1 cellular context compared by ENCODE assay signal in the genomic region with DNA sequence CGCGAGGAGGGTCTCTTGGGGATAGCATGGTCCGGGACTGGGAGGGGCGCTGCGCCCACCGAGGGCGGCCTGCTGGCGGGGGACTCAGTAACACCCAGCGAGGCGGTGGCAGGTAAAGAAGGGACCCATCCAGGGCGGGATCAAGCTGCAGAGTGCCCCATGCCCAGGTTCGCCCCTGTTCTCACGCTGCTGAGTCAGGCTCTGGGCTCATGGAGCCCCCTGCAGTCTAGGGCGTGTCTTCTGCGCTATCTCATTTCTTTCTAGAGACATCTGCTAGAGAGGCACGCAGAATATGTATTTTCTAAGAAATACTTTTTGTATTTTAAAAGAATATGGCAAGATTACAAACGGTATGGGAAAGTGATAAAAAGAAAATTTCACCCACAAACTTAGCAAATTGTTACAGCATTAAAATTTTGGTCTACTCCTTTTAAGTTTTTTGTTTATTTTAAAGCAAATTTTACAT.
TF ChIP-seq lines count a peak whose summit lies in the region.

No MANE protein-coding gene starts in this region.

TF ChIP-seq in HEK293, 187 proteins besides CTCF, POLR2A, EP300 and RAD21 (continued from another document and continues in another):
- TF ChIP-seq, protein P1, sequence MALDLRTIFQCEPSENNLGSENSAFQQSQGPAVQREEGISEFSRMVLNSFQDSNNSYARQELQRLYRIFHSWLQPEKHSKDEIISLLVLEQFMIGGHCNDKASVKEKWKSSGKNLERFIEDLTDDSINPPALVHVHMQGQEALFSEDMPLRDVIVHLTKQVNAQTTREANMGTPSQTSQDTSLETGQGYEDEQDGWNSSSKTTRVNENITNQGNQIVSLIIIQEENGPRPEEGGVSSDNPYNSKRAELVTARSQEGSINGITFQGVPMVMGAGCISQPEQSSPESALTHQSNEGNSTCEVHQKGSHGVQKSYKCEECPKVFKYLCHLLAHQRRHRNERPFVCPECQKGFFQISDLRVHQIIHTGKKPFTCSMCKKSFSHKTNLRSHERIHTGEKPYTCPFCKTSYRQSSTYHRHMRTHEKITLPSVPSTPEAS (tag by site-specific recombination; IDR thresholded peaks at IDR 0.05): no peak
- TF ChIP-seq ZNF510 (tag by site-specific recombination; IDR thresholded peaks at IDR 0.05; ENCODE audit: insufficient replicate concordance) (no peak), ZNF561 (tag by site-specific recombination; IDR thresholded peaks at IDR 0.05; ENCODE audit: borderline replicate concordance) (no peak), ZBTB20 (tag by site-specific recombination; IDR thresholded peaks at IDR 0.05) (peak; percentile 29; the same call in 1 of the 2 replicates), ZFP37 (tag by site-specific recombination; IDR thresholded peaks at IDR 0.05) (0 out of 2 replicates have a peak, but pooled peaks have one; percentile 8), ZNF777 (tag by site-specific recombination; IDR thresholded peaks at IDR 0.05; ENCODE audit: borderline replicate concordance) (no peak), YY2 (tag by site-specific recombination; IDR thresholded peaks at IDR 0.05) (no peak), ZNF747 (tag by site-specific recombination; IDR thresholded peaks at IDR 0.05) (no peak), ZNF292 (tag by site-specific recombination; IDR thresholded peaks at IDR 0.05; ENCODE audit: borderline replicate concordance, low read depth) (no peak), SCRT2 (tag by site-specific recombination; IDR thresholded peaks at IDR 0.05) (no peak), GLI4 (tag by site-specific recombination; IDR thresholded peaks at IDR 0.05) (no peak), ZNF221 (tag by site-specific recombination; IDR thresholded peaks at IDR 0.05; ENCODE audit: borderline replicate concordance) (no peak), ZNF37A (tag by site-specific recombination; IDR thresholded peaks at IDR 0.05) (no peak), GLIS1 (tag by site-specific recombination; IDR thresholded peaks at IDR 0.05) (peak; percentile 66), ZNF48 (tag by site-specific recombination; IDR thresholded peaks at IDR 0.05) (no peak), KLF10 (tag by site-specific recombination; IDR thresholded peaks at IDR 0.05) (no peak), ZNF274 (IDR thresholded peaks at IDR 0.05; ENCODE audit: low read length) (no peak), ZNF274 (tag by site-specific recombination; IDR thresholded peaks at IDR 0.05; ENCODE audit: borderline replicate concordance) (no peak), ZNF112 (tag by site-specific recombination; IDR thresholded peaks at IDR 0.05) (no peak), ZBTB1 (tag by site-specific recombination; IDR thresholded peaks at IDR 0.05) (no peak), ZBTB8A (tag by site-specific recombination; IDR thresholded peaks at IDR 0.05) (peak; percentile 96), OVOL3 (tag by site-specific recombination; IDR thresholded peaks at IDR 0.05) (no peak), GLIS2 (tag by site-specific recombination; IDR thresholded peaks at IDR 0.05) (peak; percentile 85), ZNF776 (tag by site-specific recombination; IDR thresholded peaks at IDR 0.05; ENCODE audit: borderline replicate concordance) (no peak), ZIC2 (tag by site-specific recombination; IDR thresholded peaks at IDR 0.05) (0 out of 2 replicates have a peak, but pooled peaks have one; percentile 24), ZNF658 (tag by site-specific recombination; IDR thresholded peaks at IDR 0.05) (no peak), ZNF707 (tag by site-specific recombination; IDR thresholded peaks at IDR 0.05) (no peak), HOXD13 (CRISPR knock-in tag; IDR thresholded peaks at IDR 0.05; ENCODE audit: borderline replicate concordance) (no peak), ZNF341 (tag by site-specific recombination; IDR thresholded peaks at IDR 0.05; ENCODE audit: low read depth) (peak; percentile 58; the same call in 1 of the 2 replicates), ZBTB17 (tag by site-specific recombination; IDR thresholded peaks at IDR 0.05) (peak; percentile 61), ZNF311 (tag by site-specific recombination; IDR thresholded peaks at IDR 0.05; ENCODE audit: borderline replicate concordance) (no peak), SP7 (tag by site-specific recombination; IDR thresholded peaks at IDR 0.05) (peak; percentile 22; the same call in 1 of the 2 replicates), ZNF768 (tag by site-specific recombination; IDR thresholded peaks at IDR 0.05) (no peak), BCL11B (tag by site-specific recombination; IDR thresholded peaks at IDR 0.05; ENCODE audit: low read depth) (no peak), ZNF174 (tag by site-specific recombination; IDR thresholded peaks at IDR 0.05) (no peak), TCF7L2 (IDR thresholded peaks at IDR 0.05; ENCODE audit: borderline replicate concordance, low read depth, low read length) (no peak), ZNF214 (tag by site-specific recombination; IDR thresholded peaks at IDR 0.05; ENCODE audit: borderline replicate concordance) (no peak), ZNF335 (tag by site-specific recombination; conservative IDR thresholded peaks at IDR 0.05) (no peak), ZNF76 (tag by site-specific recombination; IDR thresholded peaks at IDR 0.05; ENCODE audit: borderline replicate concordance, low read depth) (no peak)
- TF ChIP-seq, protein P2, sequence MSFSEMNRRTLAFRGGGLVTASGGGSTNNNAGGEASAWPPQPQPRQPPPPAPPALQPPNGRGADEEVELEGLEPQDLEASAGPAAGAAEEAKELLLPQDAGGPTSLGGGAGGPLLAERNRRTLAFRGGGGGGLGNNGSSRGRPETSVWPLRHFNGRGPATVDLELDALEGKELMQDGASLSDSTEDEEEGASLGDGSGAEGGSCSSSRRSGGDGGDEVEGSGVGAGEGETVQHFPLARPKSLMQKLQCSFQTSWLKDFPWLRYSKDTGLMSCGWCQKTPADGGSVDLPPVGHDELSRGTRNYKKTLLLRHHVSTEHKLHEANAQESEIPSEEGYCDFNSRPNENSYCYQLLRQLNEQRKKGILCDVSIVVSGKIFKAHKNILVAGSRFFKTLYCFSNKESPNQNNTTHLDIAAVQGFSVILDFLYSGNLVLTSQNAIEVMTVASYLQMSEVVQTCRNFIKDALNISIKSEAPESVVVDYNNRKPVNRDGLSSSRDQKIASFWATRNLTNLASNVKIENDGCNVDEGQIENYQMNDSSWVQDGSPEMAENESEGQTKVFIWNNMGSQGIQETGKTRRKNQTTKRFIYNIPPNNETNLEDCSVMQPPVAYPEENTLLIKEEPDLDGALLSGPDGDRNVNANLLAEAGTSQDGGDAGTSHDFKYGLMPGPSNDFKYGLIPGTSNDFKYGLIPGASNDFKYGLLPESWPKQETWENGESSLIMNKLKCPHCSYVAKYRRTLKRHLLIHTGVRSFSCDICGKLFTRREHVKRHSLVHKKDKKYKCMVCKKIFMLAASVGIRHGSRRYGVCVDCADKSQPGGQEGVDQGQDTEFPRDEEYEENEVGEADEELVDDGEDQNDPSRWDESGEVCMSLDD (tag by site-specific recombination; IDR thresholded peaks at IDR 0.05): peak; percentile 43; the same call in 1 of the 2 replicates
- TF ChIP-seq, protein P3, sequence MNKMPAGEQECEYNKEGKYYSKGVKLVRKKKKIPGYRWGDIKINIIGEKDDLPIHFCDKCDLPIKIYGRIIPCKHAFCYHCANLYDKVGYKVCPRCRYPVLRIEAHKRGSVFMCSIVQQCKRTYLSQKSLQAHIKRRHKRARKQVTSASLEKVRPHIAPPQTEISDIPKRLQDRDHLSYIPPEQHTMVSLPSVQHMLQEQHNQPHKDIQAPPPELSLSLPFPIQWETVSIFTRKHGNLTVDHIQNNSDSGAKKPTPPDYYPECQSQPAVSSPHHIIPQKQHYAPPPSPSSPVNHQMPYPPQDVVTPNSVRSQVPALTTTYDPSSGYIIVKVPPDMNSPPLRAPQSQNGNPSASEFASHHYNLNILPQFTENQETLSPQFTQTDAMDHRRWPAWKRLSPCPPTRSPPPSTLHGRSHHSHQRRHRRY (tag by site-specific recombination; IDR thresholded peaks at IDR 0.05): no peak
- TF ChIP-seq, protein P4, sequence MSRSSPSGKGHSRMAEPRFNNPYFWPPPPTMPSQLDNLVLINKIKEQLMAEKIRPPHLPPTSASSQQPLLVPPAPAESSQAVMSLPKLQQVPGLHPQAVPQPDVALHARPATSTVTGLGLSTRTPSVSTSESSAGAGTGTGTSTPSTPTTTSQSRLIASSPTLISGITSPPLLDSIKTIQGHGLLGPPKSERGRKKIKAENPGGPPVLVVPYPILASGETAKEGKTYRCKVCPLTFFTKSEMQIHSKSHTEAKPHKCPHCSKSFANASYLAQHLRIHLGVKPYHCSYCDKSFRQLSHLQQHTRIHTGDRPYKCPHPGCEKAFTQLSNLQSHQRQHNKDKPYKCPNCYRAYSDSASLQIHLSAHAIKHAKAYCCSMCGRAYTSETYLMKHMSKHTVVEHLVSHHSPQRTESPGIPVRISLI (tag by site-specific recombination; IDR thresholded peaks at IDR 0.05): no peak
- TF ChIP-seq, protein P5, sequence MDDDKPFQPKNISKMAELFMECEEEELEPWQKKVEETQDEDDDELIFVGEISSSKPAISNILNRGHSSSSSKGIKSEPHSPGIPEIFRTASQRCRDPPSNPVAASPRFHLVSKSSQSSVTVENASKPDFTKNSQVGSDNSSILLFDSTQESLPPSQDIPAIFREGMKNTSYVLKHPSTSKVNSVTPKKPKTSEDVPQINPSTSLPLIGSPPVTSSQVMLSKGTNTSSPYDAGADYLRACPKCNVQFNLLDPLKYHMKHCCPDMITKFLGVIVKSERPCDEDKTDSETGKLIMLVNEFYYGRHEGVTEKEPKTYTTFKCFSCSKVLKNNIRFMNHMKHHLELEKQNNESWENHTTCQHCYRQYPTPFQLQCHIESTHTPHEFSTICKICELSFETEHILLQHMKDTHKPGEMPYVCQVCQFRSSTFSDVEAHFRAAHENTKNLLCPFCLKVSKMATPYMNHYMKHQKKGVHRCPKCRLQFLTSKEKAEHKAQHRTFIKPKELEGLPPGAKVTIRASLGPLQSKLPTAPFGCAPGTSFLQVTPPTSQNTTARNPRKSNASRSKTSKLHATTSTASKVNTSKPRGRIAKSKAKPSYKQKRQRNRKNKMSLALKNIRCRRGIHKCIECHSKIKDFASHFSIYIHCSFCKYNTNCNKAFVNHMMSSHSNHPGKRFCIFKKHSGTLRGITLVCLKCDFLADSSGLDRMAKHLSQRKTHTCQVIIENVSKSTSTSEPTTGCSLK (tag by site-specific recombination; IDR thresholded peaks at IDR 0.05): no peak
- TF ChIP-seq, protein P6, sequence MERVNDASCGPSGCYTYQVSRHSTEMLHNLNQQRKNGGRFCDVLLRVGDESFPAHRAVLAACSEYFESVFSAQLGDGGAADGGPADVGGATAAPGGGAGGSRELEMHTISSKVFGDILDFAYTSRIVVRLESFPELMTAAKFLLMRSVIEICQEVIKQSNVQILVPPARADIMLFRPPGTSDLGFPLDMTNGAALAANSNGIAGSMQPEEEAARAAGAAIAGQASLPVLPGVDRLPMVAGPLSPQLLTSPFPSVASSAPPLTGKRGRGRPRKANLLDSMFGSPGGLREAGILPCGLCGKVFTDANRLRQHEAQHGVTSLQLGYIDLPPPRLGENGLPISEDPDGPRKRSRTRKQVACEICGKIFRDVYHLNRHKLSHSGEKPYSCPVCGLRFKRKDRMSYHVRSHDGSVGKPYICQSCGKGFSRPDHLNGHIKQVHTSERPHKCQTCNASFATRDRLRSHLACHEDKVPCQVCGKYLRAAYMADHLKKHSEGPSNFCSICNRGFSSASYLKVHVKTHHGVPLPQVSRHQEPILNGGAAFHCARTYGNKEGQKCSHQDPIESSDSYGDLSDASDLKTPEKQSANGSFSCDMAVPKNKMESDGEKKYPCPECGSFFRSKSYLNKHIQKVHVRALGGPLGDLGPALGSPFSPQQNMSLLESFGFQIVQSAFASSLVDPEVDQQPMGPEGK (tag by site-specific recombination; IDR thresholded peaks at IDR 0.05): 0 out of 2 replicates have a peak, but pooled peaks have one; percentile 49
- TF ChIP-seq, protein P7, sequence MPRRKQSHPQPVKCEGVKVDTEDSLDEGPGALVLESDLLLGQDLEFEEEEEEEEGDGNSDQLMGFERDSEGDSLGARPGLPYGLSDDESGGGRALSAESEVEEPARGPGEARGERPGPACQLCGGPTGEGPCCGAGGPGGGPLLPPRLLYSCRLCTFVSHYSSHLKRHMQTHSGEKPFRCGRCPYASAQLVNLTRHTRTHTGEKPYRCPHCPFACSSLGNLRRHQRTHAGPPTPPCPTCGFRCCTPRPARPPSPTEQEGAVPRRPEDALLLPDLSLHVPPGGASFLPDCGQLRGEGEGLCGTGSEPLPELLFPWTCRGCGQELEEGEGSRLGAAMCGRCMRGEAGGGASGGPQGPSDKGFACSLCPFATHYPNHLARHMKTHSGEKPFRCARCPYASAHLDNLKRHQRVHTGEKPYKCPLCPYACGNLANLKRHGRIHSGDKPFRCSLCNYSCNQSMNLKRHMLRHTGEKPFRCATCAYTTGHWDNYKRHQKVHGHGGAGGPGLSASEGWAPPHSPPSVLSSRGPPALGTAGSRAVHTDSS (tag by site-specific recombination; IDR thresholded peaks at IDR 0.05): no peak
- TF ChIP-seq, protein P8, sequence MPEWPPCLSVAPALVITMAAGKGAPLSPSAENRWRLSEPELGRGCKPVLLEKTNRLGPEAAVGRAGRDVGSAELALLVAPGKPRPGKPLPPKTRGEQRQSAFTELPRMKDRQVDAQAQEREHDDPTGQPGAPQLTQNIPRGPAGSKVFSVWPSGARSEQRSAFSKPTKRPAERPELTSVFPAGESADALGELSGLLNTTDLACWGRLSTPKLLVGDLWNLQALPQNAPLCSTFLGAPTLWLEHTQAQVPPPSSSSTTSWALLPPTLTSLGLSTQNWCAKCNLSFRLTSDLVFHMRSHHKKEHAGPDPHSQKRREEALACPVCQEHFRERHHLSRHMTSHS (tag by site-specific recombination; IDR thresholded peaks at IDR 0.05): no peak
- TF ChIP-seq, protein P9, sequence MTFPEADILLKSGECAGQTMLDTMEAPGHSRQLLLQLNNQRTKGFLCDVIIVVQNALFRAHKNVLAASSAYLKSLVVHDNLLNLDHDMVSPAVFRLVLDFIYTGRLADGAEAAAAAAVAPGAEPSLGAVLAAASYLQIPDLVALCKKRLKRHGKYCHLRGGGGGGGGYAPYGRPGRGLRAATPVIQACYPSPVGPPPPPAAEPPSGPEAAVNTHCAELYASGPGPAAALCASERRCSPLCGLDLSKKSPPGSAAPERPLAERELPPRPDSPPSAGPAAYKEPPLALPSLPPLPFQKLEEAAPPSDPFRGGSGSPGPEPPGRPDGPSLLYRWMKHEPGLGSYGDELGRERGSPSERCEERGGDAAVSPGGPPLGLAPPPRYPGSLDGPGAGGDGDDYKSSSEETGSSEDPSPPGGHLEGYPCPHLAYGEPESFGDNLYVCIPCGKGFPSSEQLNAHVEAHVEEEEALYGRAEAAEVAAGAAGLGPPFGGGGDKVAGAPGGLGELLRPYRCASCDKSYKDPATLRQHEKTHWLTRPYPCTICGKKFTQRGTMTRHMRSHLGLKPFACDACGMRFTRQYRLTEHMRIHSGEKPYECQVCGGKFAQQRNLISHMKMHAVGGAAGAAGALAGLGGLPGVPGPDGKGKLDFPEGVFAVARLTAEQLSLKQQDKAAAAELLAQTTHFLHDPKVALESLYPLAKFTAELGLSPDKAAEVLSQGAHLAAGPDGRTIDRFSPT (tag by site-specific recombination; IDR thresholded peaks at IDR 0.05): peak; percentile 92
- TF ChIP-seq, protein P10, sequence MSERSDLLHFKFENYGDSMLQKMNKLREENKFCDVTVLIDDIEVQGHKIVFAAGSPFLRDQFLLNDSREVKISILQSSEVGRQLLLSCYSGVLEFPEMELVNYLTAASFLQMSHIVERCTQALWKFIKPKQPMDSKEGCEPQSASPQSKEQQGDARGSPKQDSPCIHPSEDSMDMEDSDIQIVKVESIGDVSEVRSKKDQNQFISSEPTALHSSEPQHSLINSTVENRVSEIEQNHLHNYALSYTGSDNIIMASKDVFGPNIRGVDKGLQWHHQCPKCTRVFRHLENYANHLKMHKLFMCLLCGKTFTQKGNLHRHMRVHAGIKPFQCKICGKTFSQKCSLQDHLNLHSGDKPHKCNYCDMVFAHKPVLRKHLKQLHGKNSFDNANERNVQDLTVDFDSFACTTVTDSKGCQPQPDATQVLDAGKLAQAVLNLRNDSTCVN (tag by site-specific recombination; optimal IDR thresholded peaks at IDR 0.05): peak; percentile 11
